In the genomic region with DNA sequence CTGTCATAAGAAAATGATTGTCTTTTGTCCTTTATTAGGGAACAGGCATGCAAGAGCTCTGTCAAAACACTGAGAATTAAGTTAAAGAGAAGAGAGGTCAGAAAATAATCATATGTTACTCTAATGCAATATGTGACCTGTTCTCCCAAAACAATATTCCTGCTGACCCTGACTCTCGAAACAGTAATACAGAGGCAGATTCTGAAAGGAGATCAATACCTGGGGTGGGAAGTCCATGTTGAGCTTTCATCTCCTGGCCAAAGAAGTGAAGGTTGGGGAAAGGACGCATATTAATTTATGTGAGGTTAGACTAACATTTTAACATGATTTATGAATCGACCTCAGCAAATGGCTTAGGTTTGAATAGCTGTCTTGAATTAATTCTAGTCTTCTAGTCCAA, we compare ENCODE assay signal across 17 cellular contexts.
DNase-seq lines count a peak whose midpoint lies in the region; ATAC-seq, FAIRE-seq and TF ChIP-seq lines count a peak whose summit lies in the region.
"Had no signal": no experiment of that assay in that cellular context is flagged by ENCODE, and none has a peak within 500 bp of the region (broad histone marks: within the 10 kb centered on the region; RNA-seq: fewer than 3 reads in every experiment).

No MANE protein-coding gene starts in this region.

- no peak overlapping the region for H2AFZ ChIP-seq in HepG2 (ENCODE audit: low read length)
- H2AFZ ChIP-seq: GM23248 had no signal

- intact Hi-C loops in HepG2 (cut with micrococcal nuclease; ENCODE audit: unreplicated experiment): no loop called here

- H3K27me3 ChIP-seq in cardiac muscle cell (no peaks in the 10 kb centered on the region), right atrium auricular region (no peaks in the 10 kb centered on the region), HepG2 (ENCODE audit: control insufficient read depth in 1 of 2, insufficient read depth in 2 of 2, low read length in 2 of 2) (no peaks in the 10 kb centered on the region)
- H3K27me3 ChIP-seq: BLaER1 treated with 17β-estradiol and CSF1 and Interleukin-3, amounts not matched to agents 10 nM and 100 nM had no signal

- H3K27ac Mint-ChIP-seq in nephron progenitor cell: peak overlapping the region; percentile 57
- H3K27ac Mint-ChIP-seq: B cell; CD8-positive, alpha-beta T cell had no signal

- no peaks in the 10 kb centered on the region for H3K27me3 Mint-ChIP-seq in nephron progenitor cell (ENCODE audit: low read depth, poor library complexity)
- H3K27me3 Mint-ChIP-seq: B cell had no signal

- H3K36me3 ChIP-seq in cardiac muscle cell (no peaks in the 10 kb centered on the region), right atrium auricular region (no peaks in the 10 kb centered on the region), HepG2 (replicated peaks in 1 of 2; ENCODE audit: control insufficient read depth in 1 of 2, insufficient read depth in 2 of 2, low read length in 2 of 2) (no peaks in the 10 kb centered on the region)
- H3K36me3 ChIP-seq: BLaER1 treated with 17β-estradiol and CSF1 and Interleukin-3, amounts not matched to agents 10 nM and 100 nM; HAP-1 had no signal

- H3K4me3 Mint-ChIP-seq in nephron progenitor cell: no peak overlapping the region
- H3K4me3 Mint-ChIP-seq: B cell; CD8-positive, alpha-beta T cell had no signal

- H3K9me3 ChIP-seq in cardiac muscle cell (ENCODE audit: low read depth): no peaks in the 10 kb centered on the region
- H3K9me3 ChIP-seq in right atrium auricular region: no peaks in the 10 kb centered on the region
- no peaks in the 10 kb centered on the region for H3K9me3 ChIP-seq in HepG2 (ENCODE audit: low read length)
- H3K9me3 ChIP-seq: BLaER1 treated with 17β-estradiol and CSF1 and Interleukin-3, amounts not matched to agents 10 nM and 100 nM; HAP-1 had no signal

- BruUV-seq in HepG2 (replicated peaks; lab: Mats Ljungman, UMichigan): no TSS peak

- TF ChIP-seq CTCF in cardiac muscle cell (IDR thresholded peaks at IDR 0.05; ENCODE audit: low read depth, low read length) (no peak), right atrium auricular region (IDR thresholded peaks at IDR 0.05) (no peak), HepG2 (CRISPR knock-in tag; IDR thresholded peaks at IDR 0.05) (no peak), nephron progenitor cell (IDR thresholded peaks at IDR 0.05) (no peak)

- H3K4me3 ChIP-seq in cardiac muscle cell (no peak overlapping the region), right atrium auricular region (no peak overlapping the region), HepG2 (replicated peaks in 1 of 3; ENCODE audit: insufficient read depth in 1 of 3, low read depth in 2 of 3, low read length in 3 of 3) (no peak overlapping the region)
- H3K4me3 ChIP-seq: BLaER1 treated with 17β-estradiol and CSF1 and Interleukin-3, amounts not matched to agents 10 nM and 100 nM; GM23248; HAP-1 had no signal

- H3K9me3 Mint-ChIP-seq in nephron progenitor cell: no peaks in the 10 kb centered on the region
- H3K9me3 Mint-ChIP-seq: CD8-positive, alpha-beta T cell had no signal

- H3K9ac ChIP-seq in HepG2 (ENCODE audit: insufficient read depth, low read depth, low read length): no peak overlapping the region
- H3K9ac ChIP-seq: BLaER1 treated with 17β-estradiol and CSF1 and Interleukin-3, amounts not matched to agents 10 nM and 100 nM; GM23248 had no signal

- H4K20me1 ChIP-seq in HepG2 (ENCODE audit: insufficient read depth, low read length): peaks cover 7% of the 10 kb centered on the region; the same call in 1 of the 2 replicates
- H4K20me1 ChIP-seq: BLaER1 treated with 17β-estradiol and CSF1 and Interleukin-3, amounts not matched to agents 10 nM and 100 nM had no signal

- no peak for DNase-seq in cardiac muscle cell (ENCODE audit: low read depth in 1 of 2, low spot score in 1 of 2)
- no peak for DNase-seq in right atrium auricular region (ENCODE audit: low spot score)
- DNase-seq in HepG2 (ENCODE audit: low spot score): no peak
- no peak for DNase-seq in nephron progenitor cell
- DNase-seq in AG20443 (ENCODE audit: low spot score): no peak
- DNase-seq in HK-2 (ENCODE audit: unreplicated experiment): no peak
- DNase-seq in anterior cingulate cortex (lab: John Stamatoyannopoulos, UW): no peak
- DNase-seq: 8988T; CD8-positive, alpha-beta T cell; GM23248 had no signal

- WGBS in HepG2 (ENCODE audit: low lambda C conversion rate): 87% methylated on average over 3 of the region's 3 CpGs

- CTCF ChIA-PET in HepG2 (lab: Yijun Ruan, JAX; ENCODE audit: low intra/inter-chr PET ratio, low total read pairs): no interaction called here

- peak overlapping the region; percentile 57 for H3K27ac ChIP-seq in cardiac muscle cell
- H3K27ac ChIP-seq in right atrium auricular region: no peak overlapping the region
- H3K27ac ChIP-seq in HepG2 (ENCODE audit: extremely low read length, insufficient read depth, low read length): peak overlapping the region; percentile 24
- H3K27ac ChIP-seq: BLaER1 treated with 17β-estradiol and CSF1 and Interleukin-3, amounts not matched to agents 10 nM and 100 nM; GM23248 had no signal

- peak; percentile 62 for ATAC-seq in HepG2
- ATAC-seq: CD8-positive, alpha-beta T cell had no signal

- no peaks in the 10 kb centered on the region for H3K79me2 ChIP-seq in HepG2 (ENCODE audit: insufficient read depth, low read length)

- no peak overlapping the region for H3K4me2 ChIP-seq in HepG2 (ENCODE audit: low read depth, low read length)
- H3K4me2 ChIP-seq: BLaER1 treated with 17β-estradiol and CSF1 and Interleukin-3, amounts not matched to agents 10 nM and 100 nM had no signal

- in situ Hi-C loops in HepG2 (cut with HindIII; ENCODE audit: extremely low pct_ligation_motif_present, low pct_unique_long_range_greater_than_20kb): no loop called here

- peaks cover 68% of the 10 kb centered on the region for H3K4me1 Mint-ChIP-seq in nephron progenitor cell
- H3K4me1 Mint-ChIP-seq: B cell had no signal

- peaks cover 55% of the 10 kb centered on the region for H3K4me1 ChIP-seq in cardiac muscle cell (ENCODE audit: low read depth)
- peaks cover 0 to 13% of the 10 kb centered on the region in 2 donors for H3K4me1 ChIP-seq in right atrium auricular region
- H3K4me1 ChIP-seq in HepG2 (ENCODE audit: insufficient read depth, low read length): peaks cover 24% of the 10 kb centered on the region
- H3K4me1 ChIP-seq: BLaER1 treated with 17β-estradiol and CSF1 and Interleukin-3, amounts not matched to agents 10 nM and 100 nM; HAP-1 had no signal

- TF ChIP-seq RAD21 in HepG2 (CRISPR knock-in tag; IDR thresholded peaks at IDR 0.05): no peak

- H3K36me3 Mint-ChIP-seq in nephron progenitor cell (ENCODE audit: low read depth): peaks cover 6% of the 10 kb centered on the region
- H3K36me3 Mint-ChIP-seq: CD8-positive, alpha-beta T cell had no signal

- no peak for FAIRE-seq in HepG2 (lab: Jason Lieb, UNC)
- FAIRE-seq: D721Med, G401.6, GM12891, GM19239 had no signal

- no peak for TF ChIP-seq POLR2A in HepG2 (IDR thresholded peaks at IDR 0.05; ENCODE audit: insufficient read depth in 1 of 2, low read depth in 2 of 2, low read length in 2 of 2)

- POLR2A ChIA-PET in HepG2 (lab: Yijun Ruan, JAX): no interaction called here

- no peak for TF ChIP-seq EP300 in HepG2 (IDR thresholded peaks at IDR 0.05; ENCODE audit: low read depth in 2 of 2, low read length in 2 of 2)
- TF ChIP-seq EP300 in HepG2 (CRISPR knock-in tag; IDR thresholded peaks at IDR 0.05; ENCODE audit: borderline replicate concordance): no peak

TF ChIP-seq in HepG2, 621 proteins besides CTCF, POLR2A, EP300 and RAD21 (continues in another document):
- TF ChIP-seq ZBTB38 (CRISPR knock-in tag; IDR thresholded peaks at IDR 0.05) (no peak), SUZ12 (IDR thresholded peaks at IDR 0.05; ENCODE audit: low read depth, low read length) (no peak), IRF9 (CRISPR knock-in tag; IDR thresholded peaks at IDR 0.05; ENCODE audit: borderline replicate concordance) (no peak), MBD4 (IDR thresholded peaks at IDR 0.05; ENCODE audit: borderline replicate concordance, low read length) (no peak), HNF4A (CRISPR knock-in tag; IDR thresholded peaks at IDR 0.05) (peak; percentile 59), ZNF292 (CRISPR knock-in tag; IDR thresholded peaks at IDR 0.05; ENCODE audit: borderline replicate concordance, low read depth) (0 out of 2 replicates have a peak, but pooled peaks have one; percentile 27), SOX5 (CRISPR knock-in tag; IDR thresholded peaks at IDR 0.05; ENCODE audit: borderline replicate concordance) (peak; percentile 22; the same call in 1 of the 2 replicates), PHF21A (CRISPR knock-in tag; IDR thresholded peaks at IDR 0.05) (no peak), SOX6 (IDR thresholded peaks at IDR 0.05) (no peak), SOX6 (CRISPR knock-in tag; IDR thresholded peaks at IDR 0.05) (peak; percentile 66), NR2F6 (IDR thresholded peaks at IDR 0.05) (peak; percentile 42; the same call in 1 of the 2 replicates), NR2F6 (CRISPR knock-in tag; IDR thresholded peaks at IDR 0.05) (no peak)

Comparison
In these comparisons a context has a peak if more than half of its experiments do, and no peak if none do; other contexts are left out.
1. H3K27ac ChIP-seq: peak in cardiac muscle cell (single experiment) and HepG2 (single experiment); none in right atrium auricular region (0 of 2).